Comparison of ENCODE assay signal across 20 cellular contexts in genomic region chr1:201665036-201665435, GRCh38.
"Had no signal": no experiment of that assay in that cellular context is flagged by ENCODE, and none has a peak within 500 bp of the region (broad histone marks: within the 10 kb centered on the region; RNA-seq: fewer than 3 reads in every experiment).

No MANE protein-coding gene starts in this region.

- H3K27ac Mint-ChIP-seq: activated CD4-positive, alpha-beta memory T cell treated with anti-CD3 and anti-CD28 coated beads, Interleukin-2, amount 10 ng/mL, durations not matched to agents 7 days and 5 days; activated CD4-positive, alpha-beta T cell treated with anti-CD3 and anti-CD28 coated beads, Interleukin-2, amount 10 ng/mL, durations not matched to agents 24 days and 14 days; activated naive CD4-positive, alpha-beta T cell treated with anti-CD3 and anti-CD28 coated beads, Interleukin-2, amount 50 U/mL, for 24 hours; naive thymus-derived CD4-positive, alpha-beta T cell; neural progenitor cell; stimulated activated naive CD8-positive, alpha-beta T cell treated with anti-CD3 and anti-CD28 coated beads, Interleukin-15, Interleukin-2, amounts not matched to agents 100 ng/mL and 50 ng/mL, for 24 hours had no signal

- H3K4me3 ChIP-seq: breast epithelium, gastroesophageal sphincter, heart right ventricle, neural progenitor cell, prostate gland, tibial artery had no signal

- H3K27me3 ChIP-seq: breast epithelium, gastroesophageal sphincter, heart right ventricle, neural progenitor cell, tibial artery had no signal

- H2AFZ ChIP-seq: neural progenitor cell had no signal

- H3K9ac ChIP-seq: neural progenitor cell had no signal

- H3K4me3 Mint-ChIP-seq: activated CD4-positive, alpha-beta memory T cell treated with anti-CD3 and anti-CD28 coated beads, Interleukin-2, amount 10 ng/mL, durations not matched to agents 7 days and 5 days; activated CD4-positive, alpha-beta T cell treated with anti-CD3 and anti-CD28 coated beads, Interleukin-2, amount 10 ng/mL, durations not matched to agents 24 days and 14 days; activated naive CD4-positive, alpha-beta T cell treated with anti-CD3 and anti-CD28 coated beads, Interleukin-2, amount 50 U/mL, for 24 hours; naive thymus-derived CD4-positive, alpha-beta T cell; neural progenitor cell; stimulated activated naive CD8-positive, alpha-beta T cell treated with anti-CD3 and anti-CD28 coated beads, Interleukin-15, Interleukin-2, amounts not matched to agents 100 ng/mL and 50 ng/mL, for 24 hours had no signal

- H3K4me1 Mint-ChIP-seq: activated CD4-positive, alpha-beta memory T cell treated with anti-CD3 and anti-CD28 coated beads, Interleukin-2, amount 10 ng/mL, durations not matched to agents 7 days and 5 days; activated CD4-positive, alpha-beta T cell treated with anti-CD3 and anti-CD28 coated beads, Interleukin-2, amount 10 ng/mL, durations not matched to agents 24 days and 14 days; activated naive CD4-positive, alpha-beta T cell treated with anti-CD3 and anti-CD28 coated beads, Interleukin-2, amount 50 U/mL, for 24 hours had no signal

- H3K4me1 ChIP-seq: breast epithelium, gastroesophageal sphincter, prostate gland, tibial artery had no signal

- DNase-seq: activated CD4-positive, alpha-beta memory T cell treated with anti-CD3 and anti-CD28 coated beads, Interleukin-2, amount 10 ng/mL, durations not matched to agents 7 days and 5 days; activated CD4-positive, alpha-beta T cell treated with anti-CD3 and anti-CD28 coated beads, Interleukin-2, amount 10 ng/mL, durations not matched to agents 24 days and 14 days; activated effector memory CD4-positive, alpha-beta T cell treated with anti-CD3 and anti-CD28 coated beads, Interleukin-2, amount 50 U/mL, for 16 hours; cortex of kidney; heart right ventricle; left colon; mesendoderm; naive thymus-derived CD4-positive, alpha-beta T cell; right cardiac atrium; stimulated activated CD4-positive, alpha-beta T cell treated with anti-CD3 and anti-CD28 coated beads, Interleukin-12 subunit alpha, Interleukin-12 subunit beta, amount 100 ng/mL, for 4 hours; stimulated activated CD4-positive, alpha-beta T cell treated with anti-CD3 and anti-CD28 coated beads, Interleukin-4, amount 100 ng/mL, for 4 hours; tibial artery had no signal

- H3K9me3 ChIP-seq: breast epithelium, gastroesophageal sphincter, heart right ventricle, prostate gland, tibial artery had no signal

- H3K9me3 Mint-ChIP-seq: activated CD4-positive, alpha-beta memory T cell treated with anti-CD3 and anti-CD28 coated beads, Interleukin-2, amount 10 ng/mL, durations not matched to agents 7 days and 5 days; activated CD4-positive, alpha-beta T cell treated with anti-CD3 and anti-CD28 coated beads, Interleukin-2, amount 10 ng/mL, durations not matched to agents 24 days and 14 days; activated naive CD4-positive, alpha-beta T cell treated with anti-CD3 and anti-CD28 coated beads, Interleukin-2, amount 50 U/mL, for 24 hours; naive thymus-derived CD4-positive, alpha-beta T cell; stimulated activated naive CD8-positive, alpha-beta T cell treated with anti-CD3 and anti-CD28 coated beads, Interleukin-15, Interleukin-2, amounts not matched to agents 100 ng/mL and 50 ng/mL, for 24 hours had no signal

- H3K36me3 ChIP-seq: breast epithelium, neural progenitor cell, prostate gland had no signal

- H3K27me3 Mint-ChIP-seq: activated naive CD4-positive, alpha-beta T cell treated with anti-CD3 and anti-CD28 coated beads, Interleukin-2, amount 50 U/mL, for 24 hours; stimulated activated naive CD8-positive, alpha-beta T cell treated with anti-CD3 and anti-CD28 coated beads, Interleukin-15, Interleukin-2, amounts not matched to agents 100 ng/mL and 50 ng/mL, for 24 hours had no signal

- H3K27ac ChIP-seq: breast epithelium, epithelial cell of prostate, gastroesophageal sphincter, heart right ventricle, neural progenitor cell, prostate gland, tibial artery, VCaP had no signal

- H3K4me2 ChIP-seq: neural progenitor cell had no signal
